In genomic region chr7:100612730-100613446, GRCh38 we compare ENCODE assay signal across 8 cellular contexts. TPM values are rescaled to one million over a fixed set of nuclear protein-coding genes. Genes with fewer than 3 reads are reported as not detected.
DNase-seq lines count a peak whose midpoint lies in the region; ATAC-seq and TF ChIP-seq lines count a peak whose summit lies in the region.

No MANE protein-coding gene starts in this region.

- no peaks in the 10 kb centered on the region for H3K27me3 ChIP-seq in dorsolateral prefrontal cortex
- H3K27me3 ChIP-seq in muscle layer of duodenum (ENCODE audit: low read depth, low read length): no peaks in the 10 kb centered on the region

- peaks cover 0 to 13% of the 10 kb centered on the region in 2 donors for H3K4me1 ChIP-seq in muscle layer of duodenum (ENCODE audit: control insufficient read depth in 1 of 2, insufficient read depth in 2 of 2, low read length in 2 of 2)

- H3K27ac ChIP-seq in dorsolateral prefrontal cortex (peak overlapping the region in 39 of 59 donors; percentile 24 to 99 (median 95)), muscle layer of duodenum (ENCODE audit: low read length) (no peak overlapping the region)

- H3K4me3 Mint-ChIP-seq in activated CD4-positive, alpha-beta T cell treated with anti-CD3 and anti-CD28 coated beads, Interleukin-2, amount 10 ng/mL, durations not matched to agents 24 days and 14 days: peak overlapping the region; percentile 97

- intact Hi-C loops in activated CD4-positive, alpha-beta T cell treated with anti-CD3 and anti-CD28 coated beads, Interleukin-2, amount 10 ng/mL, durations not matched to agents 24 days and 14 days (cut with micrococcal nuclease): loop anchor here (1.0 to 5.0 kb wide), 6 partner anchors 13 to 184 kb away; partner anchors contain the start of genes FBXO24, GIGYF1, GNB2 and LRCH4
- intact Hi-C loops in dorsolateral prefrontal cortex (cut with DNase I): loop anchor here (1.0 to 10.0 kb wide), 5 partner anchors 27 to 222 kb away; partner anchors contain the start of genes FBXO24 (in 1 of the 2), GIGYF1 (in 1 of the 2), GNB2 (in 1 of the 2) and LRCH4 (in 1 of the 2)

- peak; percentile 76 for DNase-seq in activated CD4-positive, alpha-beta T cell treated with anti-CD3 and anti-CD28 coated beads, Interleukin-2, amount 10 ng/mL, durations not matched to agents 24 days and 14 days
- DNase-seq in activated CD4-positive, alpha-beta T cell treated with anti-CD3 and anti-CD28 coated beads, Interleukin-2, amount 50 U/mL, for 1 hour: no peak
- DNase-seq in OCI-M1 (lab: John Stamatoyannopoulos, UW) (peak; percentile 65), dorsolateral prefrontal cortex (no peak), SIG-M5 (lab: John Stamatoyannopoulos, UW) (no peak)

- no peaks in the 10 kb centered on the region for H3K9me3 ChIP-seq in muscle layer of duodenum (ENCODE audit: control insufficient read depth in 1 of 2, low read length in 2 of 2)

- H3K27me3 Mint-ChIP-seq in activated CD4-positive, alpha-beta T cell treated with anti-CD3 and anti-CD28 coated beads, Interleukin-2, amount 10 ng/mL, durations not matched to agents 24 days and 14 days: peaks cover 5% of the 10 kb centered on the region

- H3K36me3 Mint-ChIP-seq in activated CD4-positive, alpha-beta T cell treated with anti-CD3 and anti-CD28 coated beads, Interleukin-2, amount 10 ng/mL, durations not matched to agents 24 days and 14 days (ENCODE audit: low read depth): peaks cover 6% of the 10 kb centered on the region

- no peak overlapping the region for H3K27ac Mint-ChIP-seq in activated CD4-positive, alpha-beta T cell treated with anti-CD3 and anti-CD28 coated beads, Interleukin-2, amount 10 ng/mL, durations not matched to agents 24 days and 14 days

- H3K9me3 Mint-ChIP-seq in activated CD4-positive, alpha-beta T cell treated with anti-CD3 and anti-CD28 coated beads, Interleukin-2, amount 10 ng/mL, durations not matched to agents 24 days and 14 days: no peaks in the 10 kb centered on the region

- TF ChIP-seq CTCF in dorsolateral prefrontal cortex (IDR thresholded peaks at IDR 0.05 in 54 of 56, conservative IDR thresholded peaks at IDR 0.05 in 2 of 56; ENCODE audit: low read depth in 1 of 56, partially characterized antibody in 56 of 56): peak in 1 of 56 donors; percentile 11

- H3K36me3 ChIP-seq in muscle layer of duodenum (ENCODE audit: control insufficient read depth in 1 of 2, insufficient read depth in 2 of 2, low read length in 2 of 2): peaks cover 0 to 3% of the 10 kb centered on the region in 2 donors

- peak overlapping the region; percentile 64 to 96 (median 86) for H3K4me3 ChIP-seq in dorsolateral prefrontal cortex
- H3K4me3 ChIP-seq in muscle layer of duodenum (ENCODE audit: low read depth in 1 of 2, low read length in 2 of 2): peak overlapping the region; percentile 64 to 88

- peaks cover 16% of the 10 kb centered on the region for H3K4me1 Mint-ChIP-seq in activated CD4-positive, alpha-beta T cell treated with anti-CD3 and anti-CD28 coated beads, Interleukin-2, amount 10 ng/mL, durations not matched to agents 24 days and 14 days

- ATAC-seq in HG02840 (IDR thresholded peaks at IDR 0.05; ENCODE audit: low FRiP score, unreplicated experiment): no peak
- ATAC-seq in GM18868 (IDR thresholded peaks at IDR 0.05; ENCODE audit: unreplicated experiment): no peak

RNA-seq across cellular contexts. Expression of gene MOSPD3, which starts 0.5 kb away (rescaled TPM):
- 11.3 and 12.1 TPM in 2 replicates for total RNA-seq in activated CD4-positive, alpha-beta T cell treated with anti-CD3 and anti-CD28 coated beads, Interleukin-2, amount 10 ng/mL, durations not matched to agents 24 days and 14 days
- total RNA-seq in dorsolateral prefrontal cortex: 10 to 100 TPM; 11.7 to 26.4 (median 18.7) TPM

RNA-seq across cellular contexts. Expression of gene PCOLCE, which starts 10.7 kb away (rescaled TPM):
- 4.8 and 5.0 TPM in 2 replicates for total RNA-seq in activated CD4-positive, alpha-beta T cell treated with anti-CD3 and anti-CD28 coated beads, Interleukin-2, amount 10 ng/mL, durations not matched to agents 24 days and 14 days
- 10 to 100 TPM in 38 of 120 experiments, 1 to 10 TPM in 82; 2.5 to 20.4 (median 7.2) TPM for total RNA-seq in dorsolateral prefrontal cortex

RNA-seq across cellular contexts. Expression of gene FBXO24, which starts 26.8 kb away (rescaled TPM):
- total RNA-seq in activated CD4-positive, alpha-beta T cell treated with anti-CD3 and anti-CD28 coated beads, Interleukin-2, amount 10 ng/mL, durations not matched to agents 24 days and 14 days: 0.38 and 0.42 TPM in 2 replicates
- 1 to 10 TPM in 64 of 120 experiments, under 1 TPM in 49, not detected in 7; 0.23 to 3.2 (median 1.1) TPM for total RNA-seq in dorsolateral prefrontal cortex

RNA-seq across cellular contexts. Expression of gene LRCH4, which starts 27.0 kb away (rescaled TPM):
- total RNA-seq in activated CD4-positive, alpha-beta T cell treated with anti-CD3 and anti-CD28 coated beads, Interleukin-2, amount 10 ng/mL, durations not matched to agents 24 days and 14 days: 86.0 and 89.2 TPM in 2 replicates
- total RNA-seq in dorsolateral prefrontal cortex: 10 to 100 TPM; 29.1 to 86.0 (median 48.3) TPM

RNA-seq across cellular contexts. Expression of gene TFR2, which starts 28.5 kb away (rescaled TPM):
- 20.7 and 21.2 TPM in 2 replicates for total RNA-seq in activated CD4-positive, alpha-beta T cell treated with anti-CD3 and anti-CD28 coated beads, Interleukin-2, amount 10 ng/mL, durations not matched to agents 24 days and 14 days
- 10 to 100 TPM in 80 of 120 experiments, 1 to 10 TPM in 40; 4.8 to 19.8 (median 11.4) TPM for total RNA-seq in dorsolateral prefrontal cortex

Comparison
In these comparisons a context has a peak if more than half of its experiments do, and no peak if none do; other contexts are left out.
1. DNase-seq: peak in activated CD4-positive, alpha-beta T cell treated with anti-CD3 and anti-CD28 coated beads, Interleukin-2, amount 10 ng/mL, durations not matched to agents 24 days and 14 days (single experiment) and OCI-M1 (single experiment); none in activated CD4-positive, alpha-beta T cell treated with anti-CD3 and anti-CD28 coated beads, Interleukin-2, amount 50 U/mL, for 1 hour (single experiment), dorsolateral prefrontal cortex (0 of 10) and SIG-M5 (single experiment).